In the genomic region with DNA sequence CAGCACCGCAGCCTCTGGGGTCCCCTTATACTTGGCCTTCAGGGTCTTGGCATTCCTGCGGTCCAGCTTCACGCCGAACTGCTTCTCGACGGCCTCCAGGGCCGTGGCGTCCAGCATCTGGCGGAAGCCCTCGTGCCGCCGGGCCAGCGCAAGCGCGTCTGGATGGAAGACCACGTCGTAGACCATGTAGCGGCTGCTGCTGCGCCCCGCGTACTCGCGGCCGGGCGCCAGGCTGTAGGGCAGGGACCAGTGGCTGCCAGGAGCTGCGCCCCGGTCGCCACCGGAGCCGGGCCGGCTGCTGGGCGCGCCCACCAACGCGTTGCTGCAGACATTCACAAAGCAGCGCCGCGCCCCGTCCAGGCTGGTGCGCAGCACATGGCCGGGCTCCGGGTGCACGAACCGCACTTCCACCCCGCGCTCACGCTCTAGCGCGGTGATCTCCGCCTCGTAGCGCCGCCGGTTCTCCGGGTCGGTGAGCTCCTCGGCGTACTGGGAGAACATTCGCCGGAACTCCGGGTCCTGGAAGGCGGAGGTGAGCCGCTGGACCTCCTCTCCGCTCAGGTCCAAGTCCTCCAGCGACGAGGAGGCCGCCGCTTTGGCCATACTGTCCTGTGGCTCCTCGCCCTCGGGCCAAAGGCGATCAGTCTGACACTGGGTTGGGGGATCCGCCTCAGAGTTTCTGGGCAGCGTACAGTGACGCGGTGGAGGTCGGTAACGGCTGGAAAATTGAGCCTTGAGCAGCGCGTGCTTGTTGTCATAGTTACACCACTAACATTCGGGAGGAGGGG, we compare ENCODE assay signal across 8 cellular contexts. TPM values are rescaled to one million over a fixed set of nuclear protein-coding genes. Genes with fewer than 3 reads are reported as not detected.
DNase-seq lines count a peak whose midpoint lies in the region; ATAC-seq and TF ChIP-seq lines count a peak whose summit lies in the region.

A gene with protein sequence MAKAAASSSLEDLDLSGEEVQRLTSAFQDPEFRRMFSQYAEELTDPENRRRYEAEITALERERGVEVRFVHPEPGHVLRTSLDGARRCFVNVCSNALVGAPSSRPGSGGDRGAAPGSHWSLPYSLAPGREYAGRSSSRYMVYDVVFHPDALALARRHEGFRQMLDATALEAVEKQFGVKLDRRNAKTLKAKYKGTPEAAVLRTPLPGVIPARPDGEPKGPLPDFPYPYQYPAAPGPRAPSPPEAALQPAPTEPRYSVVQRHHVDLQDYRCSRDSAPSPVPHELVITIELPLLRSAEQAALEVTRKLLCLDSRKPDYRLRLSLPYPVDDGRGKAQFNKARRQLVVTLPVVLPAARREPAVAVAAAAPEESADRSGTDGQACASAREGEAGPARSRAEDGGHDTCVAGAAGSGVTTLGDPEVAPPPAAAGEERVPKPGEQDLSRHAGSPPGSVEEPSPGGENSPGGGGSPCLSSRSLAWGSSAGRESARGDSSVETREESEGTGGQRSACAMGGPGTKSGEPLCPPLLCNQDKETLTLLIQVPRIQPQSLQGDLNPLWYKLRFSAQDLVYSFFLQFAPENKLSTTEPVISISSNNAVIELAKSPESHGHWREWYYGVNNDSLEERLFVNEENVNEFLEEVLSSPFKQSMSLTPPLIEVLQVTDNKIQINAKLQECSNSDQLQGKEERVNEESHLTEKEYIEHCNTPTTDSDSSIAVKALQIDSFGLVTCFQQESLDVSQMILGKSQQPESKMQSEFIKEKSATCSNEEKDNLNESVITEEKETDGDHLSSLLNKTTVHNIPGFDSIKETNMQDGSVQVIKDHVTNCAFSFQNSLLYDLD (minus strand): TSS at position 698 of the 788 bp plus-strand sequence. CDS start 95 bp downstream, at position 603.

- H3K4me1 ChIP-seq in RWPE2 (ENCODE audit: insufficient read depth, poor library complexity, severe bottlenecking), result peaks cover 13% of the 10 kb centered on the region
- H3K4me1 ChIP-seq in thyroid gland, result peaks cover 6 to 24% of the 10 kb centered on the region in 2 donors

- H3K36me3 ChIP-seq in RWPE2 (ENCODE audit: low read depth) (peaks cover 42% of the 10 kb centered on the region), thyroid gland (no peaks in the 10 kb centered on the region)

- ATAC-seq in GM21825 (IDR thresholded peaks at IDR 0.05; ENCODE audit: unreplicated experiment) (peak; percentile 28), RWPE2 (ENCODE audit: low read depth) (peak; percentile 60)

- DNase-seq in EH (ENCODE audit: low read depth), result peak; percentile 79
- DNase-seq in KG1 (lab: John Stamatoyannopoulos, UW), result peak; percentile 35
- peak; percentile 75 for DNase-seq in RWPE2 (ENCODE audit: low spot score)
- peak; percentile 67 for DNase-seq in activated naive CD4-positive, alpha-beta T cell treated with Interleukin-2 at 50 U/mL for 16 hours
- DNase-seq in foreskin melanocyte, result peak; percentile 64
- peak; percentile 58 for DNase-seq in occipital lobe (lab: John Stamatoyannopoulos, UW)
- peak; percentile 64 for DNase-seq in thyroid gland

- peak in 1 of 2 donors; percentile 10 for TF ChIP-seq POLR2A in thyroid gland (IDR thresholded peaks at IDR 0.05)

- intact Hi-C loops in thyroid gland (cut with DNase I), result loop anchor here (5.0 to 10.0 kb wide), 3 partner anchors 50 to 200 kb away; partner anchors contain the start of genes KLHDC2 and POLE2

- WGBS in thyroid gland, 2 donors, result 1 to 3% methylated on average over 11 to 27 of the region's 80 CpGs

- H3K27ac ChIP-seq in RWPE2 (ENCODE audit: poor library complexity, severe bottlenecking), result peak within 1 kb of the TSS; percentile 80
- H3K27ac ChIP-seq in thyroid gland, result peak within 1 kb of the TSS; percentile 66 to 98 (median 97)

- H3K4me3 ChIP-seq in RWPE2 (ENCODE audit: severe bottlenecking), result peak within 1 kb of the TSS; percentile 81
- H3K4me3 ChIP-seq in thyroid gland (replicated peaks in 1 of 3), result peak within 1 kb of the TSS; percentile 44 to 75 (median 72)

- H3K27me3 ChIP-seq in RWPE2 (ENCODE audit: insufficient read depth, poor library complexity, severe bottlenecking) (no peaks in the 10 kb centered on the region), thyroid gland (no peaks in the 10 kb centered on the region)

- H3K9me3 ChIP-seq in RWPE2 (ENCODE audit: severe bottlenecking) (no peaks in the 10 kb centered on the region), thyroid gland (no peaks in the 10 kb centered on the region)

- TF ChIP-seq CTCF in RWPE2 (IDR thresholded peaks at IDR 0.05; ENCODE audit: poor library complexity, severe bottlenecking) (peak; percentile 71), thyroid gland (IDR thresholded peaks at IDR 0.05) (no peak)

RNA-seq across cellular contexts. Expression of the gene that starts here (rescaled TPM):
- 17.2 TPM for total RNA-seq in occipital lobe
- 10 to 100 TPM in 2 of 4 donors, 1 to 10 TPM in 2; 5.6 to 15.3 (median 11.5) TPM for total RNA-seq in thyroid gland

Comparison
In these comparisons a context has a peak if more than half of its experiments do, and no peak if none do; other contexts are left out.
1. Peak in every context shown above with its lines: DNase-seq, ATAC-seq, H3K4me3 ChIP-seq and H3K27ac ChIP-seq.